In genomic region chr10:84293574-84294016, GRCh38 we compare ENCODE assay signal across 14 cellular contexts. TPM values are rescaled to one million over a fixed set of nuclear protein-coding genes. Genes with fewer than 3 reads are reported as not detected.
DNase-seq lines count a peak whose midpoint lies in the region; ATAC-seq and TF ChIP-seq lines count a peak whose summit lies in the region.
"Had no signal": no experiment of that assay in that cellular context is flagged by ENCODE, and none has a peak within 500 bp of the region (broad histone marks: within the 10 kb centered on the region; RNA-seq: fewer than 3 reads in every experiment).

No MANE protein-coding gene starts in this region.

- H3K4me3 ChIP-seq in tibial nerve: no peak overlapping the region
- H3K4me3 ChIP-seq: BLaER1, neural progenitor cell, smooth muscle cell had no signal

- H3K9me3 ChIP-seq in T-helper 17 cell (ENCODE audit: control insufficient read depth, low read length, poor library complexity, severe bottlenecking) (no peaks in the 10 kb centered on the region), tibial nerve (no peaks in the 10 kb centered on the region)
- H3K9me3 ChIP-seq: BLaER1 had no signal

- no peak overlapping the region for H3K27ac Mint-ChIP-seq in T-helper 17 cell
- H3K27ac Mint-ChIP-seq: neural progenitor cell had no signal

- no peak overlapping the region for H3K27ac ChIP-seq in tibial nerve
- H3K27ac ChIP-seq: BLaER1, neural progenitor cell had no signal

- H3K36me3 Mint-ChIP-seq in T-helper 17 cell (ENCODE audit: low read depth): peaks cover 2% of the 10 kb centered on the region
- H3K36me3 Mint-ChIP-seq: neural progenitor cell had no signal

- no peaks in the 10 kb centered on the region for H3K36me3 ChIP-seq in tibial nerve
- H3K36me3 ChIP-seq: BLaER1, neural progenitor cell had no signal

- no peak overlapping the region for H3K4me3 Mint-ChIP-seq in T-helper 17 cell
- H3K4me3 Mint-ChIP-seq: neural progenitor cell had no signal

- H3K27me3 ChIP-seq in tibial nerve: no peaks in the 10 kb centered on the region
- H3K27me3 ChIP-seq: neural progenitor cell had no signal

- no peak for TF ChIP-seq CTCF in tibial nerve (IDR thresholded peaks at IDR 0.05)

- no peak for TF ChIP-seq POLR2A in tibial nerve (IDR thresholded peaks at IDR 0.05)

- H3K4me1 Mint-ChIP-seq in T-helper 17 cell: no peaks in the 10 kb centered on the region
- H3K4me1 Mint-ChIP-seq: neural progenitor cell had no signal

- H3K4me1 ChIP-seq in tibial nerve: peaks cover 0 to 12% (median 0%) of the 10 kb centered on the region in 4 donors
- H3K4me1 ChIP-seq: BLaER1 had no signal

- ATAC-seq in T-helper 17 cell (peak; percentile 28), HG02840 (IDR thresholded peaks at IDR 0.05; ENCODE audit: low FRiP score, unreplicated experiment) (no peak)
- ATAC-seq: left lobe of liver had no signal

- H3K27me3 Mint-ChIP-seq in T-helper 17 cell: peaks cover 8% of the 10 kb centered on the region

- WGBS in tibial nerve, 2 donors: 53 to 59% methylated on average over 3 to 4 of the region's 4 CpGs

- DNase-seq in stimulated activated CD4-positive, alpha-beta T cell treated with anti-CD3 and anti-CD28 coated beads, Interleukin-15, amount 100 ng/mL, for 24 hours: peak; percentile 52
- no peak for DNase-seq in stimulated activated CD4-positive, alpha-beta T cell treated with anti-CD3 and anti-CD28 coated beads, Interleukin-4, amount 100 ng/mL, for 1 hour
- DNase-seq in T-helper 17 cell (no peak), cerebellar cortex (ENCODE audit: low spot score) (peak; percentile 84), KG1 (lab: John Stamatoyannopoulos, UW) (no peak), NCI-H1092 (lab: John Stamatoyannopoulos, UW) (no peak), tibial nerve (ENCODE audit: low spot score in 2 of 2) (no peak)
- DNase-seq: aorta, glutamatergic neuron had no signal

- TF ChIP-seq EP300 in tibial nerve (IDR thresholded peaks at IDR 0.05): no peak

RNA-seq across cellular contexts. Expression of gene CCSER2, which starts 34.8 kb away (rescaled TPM):
- 100 to 1,000 TPM; 137 to 138 TPM for total RNA-seq in T-helper 17 cell
- 10 to 100 TPM; 43.9 to 71.9 (median 51.4) TPM for total RNA-seq in tibial nerve

RNA-seq across cellular contexts. Expression of gene RGR, which starts 48.7 kb away (rescaled TPM):
- total RNA-seq in T-helper 17 cell (not detected), tibial nerve (under 1 TPM in 1 of 4 donors, not detected in 3; 0.42 TPM)
- total RNA-seq: aorta, left lobe of liver, smooth muscle cell had no signal

RNA-seq across cellular contexts. Expression of gene LRIT1, which starts 52.2 kb away (rescaled TPM):
- total RNA-seq in T-helper 17 cell (not detected), tibial nerve (not detected)
- total RNA-seq: aorta, left lobe of liver, smooth muscle cell had no signal

Comparison
In these comparisons a context has a peak if more than half of its experiments do, and no peak if none do; other contexts are left out.
1. DNase-seq: peak in stimulated activated CD4-positive, alpha-beta T cell treated with anti-CD3 and anti-CD28 coated beads, Interleukin-15, amount 100 ng/mL, for 24 hours (single experiment) and cerebellar cortex (single experiment); none in stimulated activated CD4-positive, alpha-beta T cell treated with anti-CD3 and anti-CD28 coated beads, Interleukin-4, amount 100 ng/mL, for 1 hour (single experiment), T-helper 17 cell (0 of 3), KG1 (single experiment), NCI-H1092 (single experiment) and tibial nerve (0 of 2).